ENCODE assay signal across 18 cellular contexts in the genomic region with DNA sequence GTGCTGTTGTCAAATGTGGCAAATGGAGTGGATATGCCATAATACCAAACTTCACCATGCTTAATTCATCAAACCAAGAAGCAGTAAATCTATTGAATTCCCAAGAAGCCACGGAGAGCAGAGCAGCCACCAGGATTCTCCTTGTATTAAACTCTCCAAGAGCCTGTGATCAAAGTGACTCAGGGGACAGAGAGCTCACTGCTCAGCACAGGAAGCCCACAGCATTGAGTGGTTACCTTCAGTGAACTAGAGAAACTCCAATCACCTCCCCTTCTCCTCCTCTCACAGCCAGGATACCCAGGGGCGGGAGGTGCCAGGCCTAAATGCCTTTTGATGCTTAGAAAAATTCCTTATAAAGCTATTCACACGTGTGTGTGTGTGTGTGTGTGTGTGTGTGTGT.
DNase-seq lines count a peak whose midpoint lies in the region; ATAC-seq, FAIRE-seq and TF ChIP-seq lines count a peak whose summit lies in the region.
"Had no signal": no experiment of that assay in that cellular context is flagged by ENCODE, and none has a peak within 500 bp of the region (broad histone marks: within the 10 kb centered on the region; RNA-seq: fewer than 3 reads in every experiment).

No MANE protein-coding gene starts in this region.

- no peak for FAIRE-seq in GM12878 (lab: Jason Lieb, UNC)

- no peak for TF ChIP-seq CTCF in GM12878 (IDR thresholded peaks at IDR 0.05 in 2 of 3, conservative IDR thresholded peaks at IDR 0.05 in 1 of 3; ENCODE audit: control insufficient read depth in 2 of 3, extremely low read depth in 1 of 3, insufficient read depth in 1 of 3, low read depth in 3 of 3, low read length in 3 of 3)
- TF ChIP-seq CTCF in vagina (IDR thresholded peaks at IDR 0.05) = no peak

- no peak overlapping the region for H3K4me3 Mint-ChIP-seq in activated naive CD4-positive, alpha-beta T cell treated with anti-CD3 and anti-CD28 coated beads for 36 hours
- no peak overlapping the region for H3K4me3 Mint-ChIP-seq in activated naive CD8-positive, alpha-beta T cell treated with anti-CD3 and anti-CD28 coated beads, Interleukin-2, amount 50 U/mL, for 24 hours
- H3K4me3 Mint-ChIP-seq: T-cell had no signal

- CTCF ChIA-PET in activated naive CD4-positive, alpha-beta T cell treated with anti-CD3 and anti-CD28 coated beads for 36 hours (lab: Charles Lee) = interaction anchor here (0.7 kb wide), 1 partner anchor 522 kb away, joined by 3 read pairs; no protein-coding TSS in a partner anchor
- CTCF ChIA-PET in GM12878 (lab: Yijun Ruan, JAX) = no interaction called here

- WGBS in GM12878 (ENCODE audit: insufficient coverage, insufficient replicate concordance, low lambda C conversion rate, missing lambda C conversion rate) = 2% methylated on average over 3 of the region's 3 CpGs

- H3K27me3 ChIP-seq in GM12878 (replicated peaks in 1 of 2; ENCODE audit: control insufficient read depth in 2 of 2, insufficient read depth in 2 of 2, low read length in 1 of 2) = no peaks in the 10 kb centered on the region
- H3K27me3 ChIP-seq in vagina = no peaks in the 10 kb centered on the region

- H3K27ac ChIP-seq in GM12878 (ENCODE audit: control insufficient read depth, insufficient read depth) (no peak overlapping the region), vagina (peak overlapping the region; percentile 1)
- H3K27ac ChIP-seq: C4-2B had no signal

- TF ChIP-seq EP300 in GM12878 (IDR thresholded peaks at IDR 0.05; ENCODE audit: borderline replicate concordance in 1 of 2, control insufficient read depth in 1 of 2, low read depth in 2 of 2, low read length in 2 of 2) = no peak

- H3K4me3 ChIP-seq in GM12878 (no peak overlapping the region), vagina (no peak overlapping the region)

- no peaks in the 10 kb centered on the region for H4K20me1 ChIP-seq in GM12878 (ENCODE audit: control insufficient read depth, insufficient read depth)

- H3K36me3 Mint-ChIP-seq in activated naive CD4-positive, alpha-beta T cell treated with anti-CD3 and anti-CD28 coated beads for 36 hours (ENCODE audit: low read depth) = no peaks in the 10 kb centered on the region
- no peaks in the 10 kb centered on the region for H3K36me3 Mint-ChIP-seq in activated naive CD4-positive, alpha-beta T cell treated with anti-CD3 and anti-CD28 coated beads, Interleukin-2, amount 50 U/mL, for 72 hours
- H3K36me3 Mint-ChIP-seq in activated naive CD8-positive, alpha-beta T cell treated with anti-CD3 and anti-CD28 coated beads, Interleukin-2, amount 50 U/mL, for 24 hours (ENCODE audit: low read depth) = no peaks in the 10 kb centered on the region
- H3K36me3 Mint-ChIP-seq: T-cell had no signal

- no peaks in the 10 kb centered on the region for H3K4me1 Mint-ChIP-seq in activated naive CD4-positive, alpha-beta T cell treated with anti-CD3 and anti-CD28 coated beads for 36 hours (ENCODE audit: low read depth)
- H3K4me1 Mint-ChIP-seq in activated naive CD8-positive, alpha-beta T cell treated with anti-CD3 and anti-CD28 coated beads, Interleukin-2, amount 50 U/mL, for 24 hours = no peaks in the 10 kb centered on the region
- H3K4me1 Mint-ChIP-seq: T-cell had no signal

- peaks cover 1% of the 10 kb centered on the region for H3K9me3 Mint-ChIP-seq in activated naive CD4-positive, alpha-beta T cell treated with anti-CD3 and anti-CD28 coated beads for 36 hours
- peaks cover 0 to 3% of the 10 kb centered on the region in 2 donors for H3K9me3 Mint-ChIP-seq in activated naive CD4-positive, alpha-beta T cell treated with anti-CD3 and anti-CD28 coated beads, Interleukin-2, amount 50 U/mL, for 72 hours
- H3K9me3 Mint-ChIP-seq in activated naive CD8-positive, alpha-beta T cell treated with anti-CD3 and anti-CD28 coated beads, Interleukin-2, amount 50 U/mL, for 24 hours = peaks cover 7% of the 10 kb centered on the region

- H3K4me2 ChIP-seq in GM12878 (ENCODE audit: control insufficient read depth, insufficient read depth) = no peak overlapping the region

- POLR2A ChIA-PET in GM12878 (lab: Charles Lee) = no interaction called here

- no peaks in the 10 kb centered on the region for H3K79me2 ChIP-seq in GM12878 (ENCODE audit: control insufficient read depth, insufficient read depth, low read length)

- H2AFZ ChIP-seq in GM12878 (ENCODE audit: control insufficient read depth, low read depth, low read length) = no peak overlapping the region

- H3K36me3 ChIP-seq in GM12878 (ENCODE audit: control insufficient read depth in 2 of 2, insufficient read depth in 2 of 2, low read length in 1 of 2) (no peaks in the 10 kb centered on the region), vagina (no peaks in the 10 kb centered on the region)

- no peak for ATAC-seq in activated naive CD4-positive, alpha-beta T cell treated with anti-CD3 and anti-CD28 coated beads, Interleukin-2, amount 50 U/mL, for 72 hours
- ATAC-seq in HG02938 (IDR thresholded peaks at IDR 0.05; ENCODE audit: unreplicated experiment) = peak; percentile 21
- ATAC-seq in GM12878 = peak; percentile 21; the same call in 1 of the 3 replicates
- ATAC-seq in activated naive CD8-positive, alpha-beta T cell treated with anti-CD3 and anti-CD28 coated beads, Interleukin-2, amount 50 U/mL, for 24 hours = no peak
- ATAC-seq: T-cell had no signal

- H3K27ac Mint-ChIP-seq in activated naive CD4-positive, alpha-beta T cell treated with anti-CD3 and anti-CD28 coated beads for 36 hours = peak overlapping the region; percentile 50
- no peak overlapping the region for H3K27ac Mint-ChIP-seq in activated naive CD4-positive, alpha-beta T cell treated with anti-CD3 and anti-CD28 coated beads, Interleukin-2, amount 50 U/mL, for 72 hours
- H3K27ac Mint-ChIP-seq in activated naive CD8-positive, alpha-beta T cell treated with anti-CD3 and anti-CD28 coated beads, Interleukin-2, amount 50 U/mL, for 24 hours = no peak overlapping the region
- H3K27ac Mint-ChIP-seq: T-cell had no signal

- H3K27me3 Mint-ChIP-seq in activated naive CD4-positive, alpha-beta T cell treated with anti-CD3 and anti-CD28 coated beads for 36 hours (ENCODE audit: low read depth) = no peaks in the 10 kb centered on the region
- H3K27me3 Mint-ChIP-seq in activated naive CD8-positive, alpha-beta T cell treated with anti-CD3 and anti-CD28 coated beads, Interleukin-2, amount 50 U/mL, for 24 hours = no peaks in the 10 kb centered on the region
- H3K27me3 Mint-ChIP-seq: T-cell had no signal

- TF ChIP-seq RAD21 in GM12878 (IDR thresholded peaks at IDR 0.05; ENCODE audit: insufficient read depth, low read depth, low read length) = no peak

- TF ChIP-seq POLR2A in GM12878 (IDR thresholded peaks at IDR 0.05; ENCODE audit: low read depth, low read length) (no peak), vagina (IDR thresholded peaks at IDR 0.05) (no peak)

- DNase-seq in activated naive CD4-positive, alpha-beta T cell treated with anti-CD3 and anti-CD28 coated beads for 36 hours = no peak
- no peak for DNase-seq in activated naive CD4-positive, alpha-beta T cell treated with anti-CD3 and anti-CD28 coated beads, Interleukin-2, amount 50 U/mL, for 72 hours (ENCODE audit: low spot score in 2 of 2)
- no peak for DNase-seq in GM12878 (ENCODE audit: low read depth, low spot score)
- no peak for DNase-seq in vagina (ENCODE audit: extremely low spot score in 2 of 2)
- no peak for DNase-seq in activated naive CD8-positive, alpha-beta T cell treated with anti-CD3 and anti-CD28 coated beads, Interleukin-2, amount 50 U/mL, for 24 hours
- no peak for DNase-seq in activated naive CD4-positive, alpha-beta T cell treated with anti-CD3 and anti-CD28 coated beads, Interleukin-2, amount 50 U/mL, for 16 hours
- no peak for DNase-seq in SIG-M5 treated with dmso at 0.1 percent for 504 hours (lab: John Stamatoyannopoulos, UW; ENCODE audit: unreplicated experiment)
- DNase-seq: 8988T, COR-L47, DMS53, NCI-H146, NCI-H2081 treated with DMSO at 0.1 percent for 48 hours, NCI-H2227 treated with DMSO at 0.1 percent for 48 hours, NCI-H526, OCI-M1, T-cell had no signal

- H3K9me3 ChIP-seq in GM12878 (replicated peaks; ENCODE audit: control insufficient read depth, insufficient read depth, low read length) = no peaks in the 10 kb centered on the region
- no peaks in the 10 kb centered on the region for H3K9me3 ChIP-seq in vagina

- RAD21 ChIA-PET in GM12878 (lab: Charles Lee; ENCODE audit: unreplicated experiment) = no interaction called here

- intact Hi-C loops in activated naive CD4-positive, alpha-beta T cell treated with anti-CD3 and anti-CD28 coated beads for 36 hours (cut with micrococcal nuclease) = no loop called here
- intact Hi-C loops in GM12878 (cut with micrococcal nuclease; ENCODE audit: unreplicated experiment) (no loop called here), vagina (cut with DNase I) (no loop called here)

- SMC1A ChIA-PET in GM12878 (lab: Charles Lee; ENCODE audit: uncharacterized antibody, unreplicated experiment) = no interaction called here

- H3K4me1 ChIP-seq in GM12878 (ENCODE audit: control insufficient read depth, insufficient read depth, low read length) = no peaks in the 10 kb centered on the region
- H3K4me1 ChIP-seq in vagina = peaks cover 10% of the 10 kb centered on the region

- no peak overlapping the region for H3K9ac ChIP-seq in GM12878 (ENCODE audit: control insufficient read depth, insufficient read depth, low read length)

- in situ Hi-C loops in GM12878 (cut with MboI) = no loop called here

- BruUV-seq in GM12878 (replicated peaks; lab: Mats Ljungman, UMichigan) = no TSS peak

TF ChIP-seq in GM12878, 131 proteins besides CTCF, POLR2A, EP300 and RAD21:
- TF ChIP-seq GABPA (IDR thresholded peaks at IDR 0.05; ENCODE audit: low read depth) = no peak
- TF ChIP-seq TCF12 (IDR thresholded peaks at IDR 0.05; ENCODE audit: low read depth, low read length) = no peak
- TF ChIP-seq NR2C1 (IDR thresholded peaks at IDR 0.05) = no peak
- no peak for TF ChIP-seq RFX5 (IDR thresholded peaks at IDR 0.05; ENCODE audit: low read depth, low read length)

Comparison
In these comparisons a context has a peak if more than half of its experiments do, and no peak if none do; other contexts are left out.
1. ATAC-seq: peak in HG02938 (single experiment) and GM12878 (single experiment); none in activated naive CD4-positive, alpha-beta T cell treated with anti-CD3 and anti-CD28 coated beads, Interleukin-2, amount 50 U/mL, for 72 hours (0 of 2) and activated naive CD8-positive, alpha-beta T cell treated with anti-CD3 and anti-CD28 coated beads, Interleukin-2, amount 50 U/mL, for 24 hours (single experiment).